Comparison of ENCODE assay signal across 35 cellular contexts in genomic region chr18:63765837-63766236, GRCh38. TPM values are rescaled to one million over a fixed set of nuclear protein-coding genes. Genes with fewer than 3 reads are reported as not detected.
"Had no signal": no experiment of that assay in that cellular context is flagged by ENCODE, and none has a peak within 500 bp of the region (broad histone marks: within the 10 kb centered on the region; RNA-seq: fewer than 3 reads in every experiment).

No MANE protein-coding gene starts in this region.

- DNase-seq: activated CD4-positive, alpha-beta memory T cell treated with anti-CD3 and anti-CD28 coated beads for 36 hours; activated CD4-positive, alpha-beta T cell treated with anti-CD3 and anti-CD28 coated beads for 36 hours; activated CD4-positive, alpha-beta T cell treated with anti-CD3 and anti-CD28 coated beads, Interleukin-2, amount 10 ng/mL, durations not matched to agents 24 days and 14 days; activated CD4-positive, CD25-positive, alpha-beta regulatory T cell; activated CD4-positive, CD25-positive, alpha-beta regulatory T cell treated with anti-CD3 and anti-CD28 coated beads, Interleukin-2, amount 50 U/mL, for 72 hours; activated CD8-positive, alpha-beta memory T cell treated with anti-CD3 and anti-CD28 coated beads, Interleukin-2, amount 10 ng/mL, durations not matched to agents 7 days and 5 days; activated CD8-positive, alpha-beta memory T cell treated with anti-CD3 and anti-CD28 coated beads, Interleukin-2, amount 50 U/mL, for 4 hours; activated CD8-positive, alpha-beta T cell treated with anti-CD3 and anti-CD28 coated beads, Interleukin-2, amount 10 ng/mL, durations not matched to agents 7 days and 5 days; activated gamma-delta T cell; activated naive CD4-positive, alpha-beta T cell; activated naive CD4-positive, alpha-beta T cell treated with anti-CD3 and anti-CD28 coated beads, Interleukin-2, amount 10 ng/mL, durations not matched to agents 7 days and 5 days; activated naive CD8-positive, alpha-beta T cell treated with anti-CD3 and anti-CD28 coated beads, Interleukin-2, amount 10 ng/mL, durations not matched to agents 7 days and 5 days; activated T-cell treated with anti-CD3 and anti-CD28 coated beads, Interleukin-2, amount 50 U/mL, for 1 hour; activated T-cell treated with anti-CD3 and anti-CD28 coated beads, Interleukin-2, amount 50 U/mL, for 72 hours; central memory CD4-positive, alpha-beta T cell; cerebellar nuclear complex; colonic mucosa; effector CD8-positive, alpha-beta T cell; foreskin keratinocyte; gastrocnemius medialis; glutamatergic neuron; heart left ventricle; T-helper 17 cell; T1000; WERI-Rb-1 had no signal

- H3K27ac Mint-ChIP-seq: activated CD4-positive, alpha-beta memory T cell treated with anti-CD3 and anti-CD28 coated beads for 36 hours; activated CD4-positive, alpha-beta T cell treated with anti-CD3 and anti-CD28 coated beads for 36 hours; activated CD4-positive, alpha-beta T cell treated with anti-CD3 and anti-CD28 coated beads, Interleukin-2, amount 10 ng/mL, durations not matched to agents 24 days and 14 days; activated CD8-positive, alpha-beta memory T cell treated with anti-CD3 and anti-CD28 coated beads, Interleukin-2, amount 10 ng/mL, durations not matched to agents 7 days and 5 days; activated CD8-positive, alpha-beta T cell treated with anti-CD3 and anti-CD28 coated beads, Interleukin-2, amount 10 ng/mL, durations not matched to agents 7 days and 5 days; activated naive CD4-positive, alpha-beta T cell treated with anti-CD3 and anti-CD28 coated beads, Interleukin-2, amount 10 ng/mL, durations not matched to agents 7 days and 5 days; activated naive CD4-positive, alpha-beta T cell treated with anti-CD3 and anti-CD28 coated beads, Interleukin-2, amount 50 U/mL, for 72 hours; activated naive CD8-positive, alpha-beta T cell treated with anti-CD3 and anti-CD28 coated beads, Interleukin-2, amount 10 ng/mL, durations not matched to agents 7 days and 5 days; activated T-cell treated with anti-CD3 and anti-CD28 coated beads, Interleukin-2, amount 50 U/mL, for 72 hours; brain; T-helper 17 cell; T-helper 2 cell treated with Interferon-gamma antibody and Interleukin-4, amounts not matched to agents 5 μg/mL and 100 μg/mL, for 36 hours had no signal

- H3K9me3 ChIP-seq: ascending aorta, colonic mucosa, gastrocnemius medialis had no signal

- H3K9me3 Mint-ChIP-seq: activated CD4-positive, alpha-beta memory T cell treated with anti-CD3 and anti-CD28 coated beads for 36 hours; activated naive CD4-positive, alpha-beta T cell treated with anti-CD3 and anti-CD28 coated beads, Interleukin-2, amount 10 ng/mL, durations not matched to agents 7 days and 5 days; T-helper 2 cell treated with Interferon-gamma antibody and Interleukin-4, amounts not matched to agents 5 μg/mL and 100 μg/mL, for 36 hours had no signal

- H3K27me3 Mint-ChIP-seq: activated CD4-positive, alpha-beta memory T cell treated with anti-CD3 and anti-CD28 coated beads for 36 hours; activated CD4-positive, alpha-beta T cell treated with anti-CD3 and anti-CD28 coated beads for 36 hours; activated naive CD4-positive, alpha-beta T cell treated with anti-CD3 and anti-CD28 coated beads, Interleukin-2, amount 10 ng/mL, durations not matched to agents 7 days and 5 days; brain; T-helper 17 cell had no signal

- H3K4me3 ChIP-seq: ascending aorta, breast epithelium, cardiac muscle cell, colonic mucosa, gastrocnemius medialis, heart left ventricle had no signal

- ATAC-seq: activated CD4-positive, alpha-beta T cell treated with anti-CD3 and anti-CD28 coated beads for 36 hours; activated CD8-positive, alpha-beta memory T cell treated with anti-CD3 and anti-CD28 coated beads, Interleukin-2, amount 10 ng/mL, durations not matched to agents 7 days and 5 days; activated CD8-positive, alpha-beta T cell treated with anti-CD3 and anti-CD28 coated beads, Interleukin-2, amount 10 ng/mL, durations not matched to agents 7 days and 5 days; activated naive CD4-positive, alpha-beta T cell treated with anti-CD3 and anti-CD28 coated beads, Interleukin-2, amount 50 U/mL, for 72 hours; activated T-cell treated with anti-CD3 and anti-CD28 coated beads, Interleukin-2, amount 50 U/mL, for 72 hours; esophagus mucosa; foreskin keratinocyte; gastrocnemius medialis; heart left ventricle; T-helper 17 cell had no signal

- H3K4me1 Mint-ChIP-seq: activated CD4-positive, alpha-beta T cell treated with anti-CD3 and anti-CD28 coated beads for 36 hours; activated CD4-positive, alpha-beta T cell treated with anti-CD3 and anti-CD28 coated beads, Interleukin-2, amount 10 ng/mL, durations not matched to agents 24 days and 14 days; activated CD8-positive, alpha-beta memory T cell treated with anti-CD3 and anti-CD28 coated beads, Interleukin-2, amount 10 ng/mL, durations not matched to agents 7 days and 5 days; activated naive CD4-positive, alpha-beta T cell treated with anti-CD3 and anti-CD28 coated beads, Interleukin-2, amount 10 ng/mL, durations not matched to agents 7 days and 5 days; activated naive CD8-positive, alpha-beta T cell treated with anti-CD3 and anti-CD28 coated beads, Interleukin-2, amount 10 ng/mL, durations not matched to agents 7 days and 5 days; brain; T-helper 17 cell had no signal

- FAIRE-seq: endometrium had no signal

- H3K36me3 Mint-ChIP-seq: activated CD4-positive, alpha-beta memory T cell treated with anti-CD3 and anti-CD28 coated beads for 36 hours; activated CD8-positive, alpha-beta memory T cell treated with anti-CD3 and anti-CD28 coated beads, Interleukin-2, amount 10 ng/mL, durations not matched to agents 7 days and 5 days; activated naive CD4-positive, alpha-beta T cell treated with anti-CD3 and anti-CD28 coated beads, Interleukin-2, amount 10 ng/mL, durations not matched to agents 7 days and 5 days; activated naive CD8-positive, alpha-beta T cell treated with anti-CD3 and anti-CD28 coated beads, Interleukin-2, amount 10 ng/mL, durations not matched to agents 7 days and 5 days; brain had no signal

- H3K4me3 Mint-ChIP-seq: activated CD4-positive, alpha-beta memory T cell treated with anti-CD3 and anti-CD28 coated beads for 36 hours; activated CD4-positive, alpha-beta T cell treated with anti-CD3 and anti-CD28 coated beads for 36 hours; activated CD4-positive, alpha-beta T cell treated with anti-CD3 and anti-CD28 coated beads, Interleukin-2, amount 10 ng/mL, durations not matched to agents 24 days and 14 days; activated CD8-positive, alpha-beta memory T cell treated with anti-CD3 and anti-CD28 coated beads, Interleukin-2, amount 10 ng/mL, durations not matched to agents 7 days and 5 days; activated CD8-positive, alpha-beta T cell treated with anti-CD3 and anti-CD28 coated beads, Interleukin-2, amount 10 ng/mL, durations not matched to agents 7 days and 5 days; activated naive CD4-positive, alpha-beta T cell treated with anti-CD3 and anti-CD28 coated beads, Interleukin-2, amount 10 ng/mL, durations not matched to agents 7 days and 5 days; activated naive CD8-positive, alpha-beta T cell treated with anti-CD3 and anti-CD28 coated beads, Interleukin-2, amount 10 ng/mL, durations not matched to agents 7 days and 5 days; activated T-cell treated with anti-CD3 and anti-CD28 coated beads, Interleukin-2, amount 50 U/mL, for 72 hours; brain; T-helper 17 cell; T-helper 2 cell treated with Interferon-gamma antibody and Interleukin-4, amounts not matched to agents 5 μg/mL and 100 μg/mL, for 36 hours had no signal

- H3K36me3 ChIP-seq: ascending aorta, breast epithelium, cardiac muscle cell, colonic mucosa, gastrocnemius medialis, heart left ventricle, WERI-Rb-1 had no signal

- H3K27me3 ChIP-seq: ascending aorta, breast epithelium, cardiac muscle cell, colonic mucosa, foreskin keratinocyte, gastrocnemius medialis, heart left ventricle had no signal

- H3K27ac ChIP-seq: ascending aorta, breast epithelium, cardiac muscle cell, colonic mucosa, foreskin keratinocyte, gastrocnemius medialis, heart left ventricle, WERI-Rb-1 had no signal

- H3K4me1 ChIP-seq: ascending aorta, breast epithelium, colonic mucosa, gastrocnemius medialis, heart left ventricle had no signal

RNA-seq across cellular contexts. Expression of gene SERPINB7, which starts 9.4 kb away (rescaled TPM):
- total RNA-seq: activated CD4-positive, alpha-beta memory T cell treated with anti-CD3 and anti-CD28 coated beads for 36 hours; activated CD4-positive, alpha-beta T cell treated with anti-CD3 and anti-CD28 coated beads for 36 hours; activated CD4-positive, alpha-beta T cell treated with anti-CD3 and anti-CD28 coated beads, Interleukin-2, amount 10 ng/mL, durations not matched to agents 24 days and 14 days; activated CD8-positive, alpha-beta memory T cell treated with anti-CD3 and anti-CD28 coated beads for 36 hours; activated CD8-positive, alpha-beta memory T cell treated with anti-CD3 and anti-CD28 coated beads, Interleukin-2, amount 10 ng/mL, durations not matched to agents 7 days and 5 days; activated CD8-positive, alpha-beta T cell treated with anti-CD3 and anti-CD28 coated beads, Interleukin-2, amount 10 ng/mL, durations not matched to agents 7 days and 5 days; activated naive CD4-positive, alpha-beta T cell treated with anti-CD3 and anti-CD28 coated beads, Interleukin-2, amount 50 U/mL, for 72 hours; activated naive CD8-positive, alpha-beta T cell treated with anti-CD3 and anti-CD28 coated beads, Interleukin-2, amount 10 ng/mL, durations not matched to agents 7 days and 5 days; activated T-cell treated with anti-CD3 and anti-CD28 coated beads, Interleukin-2, amount 50 U/mL, for 72 hours; ascending aorta; breast epithelium; cardiac muscle cell; colonic mucosa; dermis microvascular lymphatic vessel endothelial cell; gastrocnemius medialis; T-helper 17 cell had no signal
- polyA plus RNA-seq: heart left ventricle had no signal
